In genomic region chr11:11985954-11986949, GRCh38 we compare ENCODE assay signal across 18 cellular contexts. TPM values are rescaled to one million over a fixed set of nuclear protein-coding genes. Genes with fewer than 3 reads are reported as not detected.
DNase-seq lines count a peak whose midpoint lies in the region; ATAC-seq and TF ChIP-seq lines count a peak whose summit lies in the region.
"Had no signal": no experiment of that assay in that cellular context is flagged by ENCODE, and none has a peak within 500 bp of the region (broad histone marks: within the 10 kb centered on the region; RNA-seq: fewer than 3 reads in every experiment).

No MANE protein-coding gene starts in this region.

- no peak overlapping the region for H3K4me3 ChIP-seq in IMR-90 (ENCODE audit: insufficient read depth, low read depth, low read length)
- no peak overlapping the region for H3K4me3 ChIP-seq in right cardiac atrium (ENCODE audit: low read length)
- H3K4me3 ChIP-seq in smooth muscle cell = no peak overlapping the region

- peak overlapping the region; percentile 73 for H2AK5ac ChIP-seq in IMR-90 (ENCODE audit: low read depth, low read length)

- H4K8ac ChIP-seq in IMR-90 (ENCODE audit: low read depth in 2 of 2, low read length in 2 of 2) = peak overlapping the region; percentile 38 to 78

- peaks cover 56% of the 10 kb centered on the region for H3K9me1 ChIP-seq in IMR-90 (ENCODE audit: insufficient read depth, low read length)

- H3K4me2 ChIP-seq in IMR-90 (ENCODE audit: low read depth, low read length) = no peak overlapping the region; the same call in 1 of the 2 replicates
- H3K4me2 ChIP-seq in smooth muscle cell = no peak overlapping the region

- no peak overlapping the region for H3K4me3 Mint-ChIP-seq in T-cell
- H3K4me3 Mint-ChIP-seq: activated B cell treated with CpG ODN at 0.5 μM for 24 hours; T-helper 2 cell treated with Interferon-gamma antibody and Interleukin-4, amounts not matched to agents 5 μg/mL and 100 μg/mL, for 36 hours had no signal

- H3K27ac ChIP-seq in IMR-90 (ENCODE audit: insufficient read depth, low read length) (peak overlapping the region; percentile 51), caudate nucleus (ENCODE audit: low read depth, low read length) (peak overlapping the region; percentile 32), right cardiac atrium (ENCODE audit: low read length) (peak overlapping the region; percentile 51), smooth muscle cell (ENCODE audit: low read depth) (peak overlapping the region; percentile 93)

- in situ Hi-C loops in IMR-90 (cut with MboI; ENCODE audit: low sequenced_read_pairs) = no loop called here

- peak overlapping the region; percentile 57 for H3K18ac ChIP-seq in IMR-90 (ENCODE audit: low read depth, low read length)

- peaks cover 0 to 8% (median 7%) of the 10 kb centered on the region in 3 donors for H3K4me1 Mint-ChIP-seq in T-cell
- H3K4me1 Mint-ChIP-seq: activated B cell treated with CpG ODN at 0.5 μM for 24 hours had no signal

- H3K4me1 ChIP-seq in IMR-90 (ENCODE audit: control insufficient read depth, insufficient read depth, low read length) (peaks cover 41% of the 10 kb centered on the region), right cardiac atrium (ENCODE audit: control insufficient read depth, insufficient read depth, low read length) (peaks cover 20% of the 10 kb centered on the region), smooth muscle cell (ENCODE audit: low read depth) (no peaks in the 10 kb centered on the region)

- no peaks in the 10 kb centered on the region for H3K79me2 ChIP-seq in smooth muscle cell (ENCODE audit: low read depth)

- WGBS in IMR-90 (ENCODE audit: extremely low coverage in 2 of 2, insufficient read length in 1 of 2), 2 experiments = no CpG with 5 or more reads among the region's 9 CpGs
- WGBS in right cardiac atrium = 65% methylated on average over 9 of the region's 9 CpGs
- 76% methylated on average over 9 of the region's 9 CpGs for WGBS in smooth muscle cell (ENCODE audit: low lambda C conversion rate)

- peak overlapping the region; percentile 26 for H2AK9ac ChIP-seq in IMR-90 (replicated peaks; ENCODE audit: low read depth, low read length, poor library complexity)

- H3K27ac Mint-ChIP-seq in T-cell = no peak overlapping the region
- H3K27ac Mint-ChIP-seq: activated B cell treated with CpG ODN at 0.5 μM for 24 hours; T-helper 2 cell treated with Interferon-gamma antibody and Interleukin-4, amounts not matched to agents 5 μg/mL and 100 μg/mL, for 36 hours had no signal

- TF ChIP-seq RAD21 in IMR-90 (IDR thresholded peaks at IDR 0.05; ENCODE audit: low read length) = no peak

- no TSS peak for BruUV-seq in IMR-90 (replicated peaks; lab: Mats Ljungman, UMichigan)

- dilution Hi-C loops in IMR-90 (cut with HindIII; ENCODE audit: low sequenced_read_pairs, unreplicated experiment) = no loop called here

- H3K9ac ChIP-seq in IMR-90 (ENCODE audit: low read depth, low read length) = peak overlapping the region; percentile 24; the same call in 1 of the 2 replicates
- no peak overlapping the region for H3K9ac ChIP-seq in smooth muscle cell (ENCODE audit: low read depth)

- H4K5ac ChIP-seq in IMR-90 (ENCODE audit: low read depth, low read length) = peak overlapping the region; percentile 88; the same call in 1 of the 2 replicates

- peaks cover 22% of the 10 kb centered on the region for H4K20me1 ChIP-seq in IMR-90 (ENCODE audit: insufficient read depth, low read length)
- H4K20me1 ChIP-seq in smooth muscle cell (ENCODE audit: low read depth) = no peaks in the 10 kb centered on the region

- H3K36me3 ChIP-seq in IMR-90 (ENCODE audit: control insufficient read depth, insufficient read depth, low read length) (peaks cover 14% of the 10 kb centered on the region), smooth muscle cell (ENCODE audit: low read depth) (no peaks in the 10 kb centered on the region)

- no peaks in the 10 kb centered on the region for H3K36me3 Mint-ChIP-seq in T-cell

- H2BK20ac ChIP-seq in IMR-90 (ENCODE audit: low read depth, low read length) = peak overlapping the region; percentile 24; the same call in 1 of the 2 replicates

- peak overlapping the region; percentile 60 for H2BK120ac ChIP-seq in IMR-90 (ENCODE audit: low read depth, low read length)

- peak overlapping the region; percentile 88 for H4K91ac ChIP-seq in IMR-90 (ENCODE audit: insufficient read depth, low read depth, low read length)

- H3K27me3 ChIP-seq in IMR-90 (ENCODE audit: control insufficient read depth, insufficient read depth, low read length) (no peaks in the 10 kb centered on the region), right cardiac atrium (ENCODE audit: control insufficient read depth, insufficient read depth) (no peaks in the 10 kb centered on the region), smooth muscle cell (ENCODE audit: low read depth) (no peaks in the 10 kb centered on the region)

- TF ChIP-seq CTCF in IMR-90 (conservative IDR thresholded peaks at IDR 0.05; ENCODE audit: low read depth, low read length) (no peak), smooth muscle cell (IDR thresholded peaks at IDR 0.05; ENCODE audit: borderline replicate concordance, insufficient read depth, poor library complexity, severe bottlenecking) (no peak)

- H3F3A ChIP-seq in smooth muscle cell (ENCODE audit: low read depth) = peaks cover 28% of the 10 kb centered on the region

- no peaks in the 10 kb centered on the region for H3K9me3 Mint-ChIP-seq in T-cell
- H3K9me3 Mint-ChIP-seq: activated B cell treated with CpG ODN at 0.5 μM for 24 hours; T-helper 2 cell treated with Interferon-gamma antibody and Interleukin-4, amounts not matched to agents 5 μg/mL and 100 μg/mL, for 36 hours had no signal

- H3K27me3 Mint-ChIP-seq in T-cell = peaks cover 0 to 5% of the 10 kb centered on the region in 2 donors

- peaks cover 41 to 90% of the 10 kb centered on the region in 2 experiments for H3K79me1 ChIP-seq in IMR-90 (ENCODE audit: low read depth in 1 of 2, low read length in 2 of 2)

- H2BK15ac ChIP-seq in IMR-90 (ENCODE audit: low read depth, low read length) = peak overlapping the region; percentile 35

- H3K23ac ChIP-seq in IMR-90 (ENCODE audit: low read depth, low read length) = peak overlapping the region; percentile 93

- CTCF ChIA-PET in IMR-90 (lab: Yijun Ruan, JAX) = interaction anchor here (0.6 kb wide), 1 partner anchor 668 kb away, joined by 3 read pairs; no protein-coding TSS in a partner anchor
- CTCF ChIA-PET in T-cell (lab: Charles Lee) = no interaction called here

- DNase-seq in IMR-90 (no peak), caudate nucleus (lab: John Stamatoyannopoulos, UW) (no peak), right cardiac atrium (no peak), smooth muscle cell (lab: John Stamatoyannopoulos, UW; ENCODE audit: unreplicated experiment) (no peak), T-cell (no peak), NCI-H146 (lab: John Stamatoyannopoulos, UW) (no peak)
- DNase-seq: activated B cell treated with CpG ODN at 0.5 μM for 24 hours; activated CD8-positive, alpha-beta memory T cell treated with anti-CD3 and anti-CD28 coated beads for 24 hours; AML-193; DND-41; kidney glomerular epithelial cell; NCI-H510A treated with DMSO at 0.1 percent for 48 hours; occipital lobe; stimulated activated CD4-positive, alpha-beta T cell treated with anti-CD3 and anti-CD28 coated beads, Interleukin-2, amount 100 ng/mL, for 24 hours had no signal

- peak overlapping the region; percentile 80 for H2BK5ac ChIP-seq in IMR-90 (ENCODE audit: low read depth, low read length, poor library complexity, severe bottlenecking)

- peak overlapping the region; percentile 88 for H3K14ac ChIP-seq in IMR-90 (replicated peaks; ENCODE audit: low read depth, low read length)

- ATAC-seq in IMR-90 (ENCODE audit: low read depth) (no peak), right cardiac atrium (peak; percentile 71 to 76), T-cell (replicated peaks in 1 of 4) (no peak), GM18520 (IDR thresholded peaks at IDR 0.05; ENCODE audit: unreplicated experiment) (no peak), HG03196 (IDR thresholded peaks at IDR 0.05; ENCODE audit: unreplicated experiment) (no peak)
- ATAC-seq: sciatic nerve had no signal

- peak overlapping the region; percentile 19; the same call in 1 of the 2 replicates for H3K56ac ChIP-seq in IMR-90 (ENCODE audit: extremely low read depth, insufficient read depth, low read length)

- no peak for TF ChIP-seq POLR2A in IMR-90 (IDR thresholded peaks at IDR 0.05; ENCODE audit: low read depth, low read length)

- POLR2A ChIA-PET in IMR-90 (lab: Charles Lee; ENCODE audit: unreplicated experiment) (no interaction called here), T-cell (lab: Charles Lee) (interaction anchor here in 1 of 2 donors (0.5 kb wide), 1 partner anchor 846 kb away, joined by 6 read pairs; no protein-coding TSS in a partner anchor)

- H2AFZ ChIP-seq in IMR-90 (replicated peaks; ENCODE audit: low read length, poor library complexity) (no peak overlapping the region), smooth muscle cell (ENCODE audit: low read depth) (no peak overlapping the region)

- intact Hi-C loops in IMR-90 (cut with micrococcal nuclease) = loop anchor here (5.0 kb wide), 1 partner anchor 56 kb away; no protein-coding TSS in a partner anchor
- intact Hi-C loops in right cardiac atrium (cut with DNase I) = no loop called here

- no peaks in the 10 kb centered on the region; the same call in 1 of the 2 replicates for H3K9me3 ChIP-seq in IMR-90 (ENCODE audit: control insufficient read depth, insufficient read depth, low read length)
- no peaks in the 10 kb centered on the region for H3K9me3 ChIP-seq in right cardiac atrium (ENCODE audit: control insufficient read depth, low read length)
- no peaks in the 10 kb centered on the region for H3K9me3 ChIP-seq in smooth muscle cell (replicated peaks; ENCODE audit: low read depth)

- H3K4ac ChIP-seq in IMR-90 (ENCODE audit: low read depth, low read length) = peak overlapping the region; percentile 69

TF ChIP-seq in IMR-90, 13 proteins besides CTCF, POLR2A, EP300 and RAD21:
- TF ChIP-seq NFE2L2 (IDR thresholded peaks at IDR 0.05; ENCODE audit: low read depth, low read length) (peak; percentile 47; the same call in 1 of the 2 replicates), BHLHE40 (IDR thresholded peaks at IDR 0.05; ENCODE audit: low read depth, low read length) (no peak)

RNA-seq across cellular contexts. Expression of gene DKK3, which starts 22.2 kb away (rescaled TPM):
- total RNA-seq in IMR-90 (2012; rRNA removed) = 348 and 453 TPM in 2 replicates
- polyA plus RNA-seq in IMR-90 (2012; rRNA removed) = 838 and 964 TPM in 2 replicates
- 812 and 1,206 TPM in 2 replicates for polyA plus RNA-seq in IMR-90 (2012; cell fraction: cytosol; rRNA removed)
- 383 and 412 TPM in 2 replicates for polyA plus RNA-seq in IMR-90 (2012; cell fraction: nucleus; rRNA removed; ENCODE audit: low replicate concordance)
- 1,000 to 10,000 TPM; 2,567 to 3,299 (median 2,969) TPM for total RNA-seq in right cardiac atrium
- polyA plus RNA-seq in right cardiac atrium = 2,307 TPM
- 112 and 113 TPM in 2 replicates for total RNA-seq in smooth muscle cell
- polyA plus RNA-seq in smooth muscle cell = 100 and 105 TPM in 2 replicates
- total RNA-seq in T-cell = 1 to 10 TPM; 1.5 to 8.1 (median 2.7) TPM
- total RNA-seq: activated B cell treated with CpG ODN at 0.5 μM for 24 hours had no signal

Comparison
In these comparisons a context has a peak if more than half of its experiments do, and no peak if none do; other contexts are left out.
1. ATAC-seq: peak in right cardiac atrium (2 of 2); none in IMR-90 (single experiment), T-cell (0 of 4), GM18520 (single experiment) and HG03196 (single experiment).
2. H3K27ac ChIP-seq: peak in every context shown above with its lines; median percentile 93 in smooth muscle cell; 51 in IMR-90; 51 in right cardiac atrium; 32 in caudate nucleus.
3. RNA of gene DKK3, which starts 22.2 kb away (total RNA-seq): 2,567 to 3,299 TPM in right cardiac atrium, 348 to 453 TPM in IMR-90 and 112 to 113 TPM in smooth muscle cell; 1.5 to 8.1 TPM in T-cell; every median in the first group is over 10 times any median in the second.